ENCODE assay signal across 10 cellular contexts in the genomic region with DNA sequence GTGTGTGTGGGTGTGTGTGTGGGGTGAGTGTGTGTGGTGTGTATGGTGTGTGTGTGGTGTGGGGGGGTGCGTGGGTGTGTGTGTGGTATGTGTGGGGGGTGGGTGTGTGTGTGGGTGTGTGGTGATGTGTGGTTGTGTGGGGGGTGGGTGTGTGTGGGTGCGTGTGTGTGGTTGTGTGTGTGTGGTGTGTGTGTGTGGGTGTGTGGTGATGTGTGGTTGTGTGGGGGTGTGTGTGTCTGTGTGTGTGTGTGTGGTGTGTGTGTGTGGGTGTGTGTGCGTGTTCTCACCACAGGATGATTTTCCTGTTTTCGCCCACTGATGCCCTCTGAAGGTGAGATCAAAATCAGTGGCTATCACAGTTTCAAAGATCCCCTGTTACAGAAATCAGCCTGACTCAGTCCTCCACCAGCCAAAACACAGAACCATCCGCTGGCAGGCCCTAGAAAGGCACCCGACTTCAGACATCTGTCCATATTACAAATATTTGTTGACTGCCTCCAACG. TPM values are rescaled to one million over a fixed set of nuclear protein-coding genes. Genes with fewer than 3 reads are reported as not detected.
DNase-seq lines count a peak whose midpoint lies in the region; ATAC-seq and TF ChIP-seq lines count a peak whose summit lies in the region.
"Had no signal": no experiment of that assay in that cellular context is flagged by ENCODE, and none has a peak within 500 bp of the region (broad histone marks: within the 10 kb centered on the region; RNA-seq: fewer than 3 reads in every experiment).

No MANE protein-coding gene starts in this region.

- no peaks in the 10 kb centered on the region for H3K9me3 Mint-ChIP-seq in activated T-cell treated with anti-CD3 and anti-CD28 coated beads, Interleukin-2, amount 50 U/mL, for 4 hours

- H3K9me3 ChIP-seq in upper lobe of right lung, result no peaks in the 10 kb centered on the region
- H3K9me3 ChIP-seq in BE2C, result no peaks in the 10 kb centered on the region

- no peak overlapping the region for H3K27ac ChIP-seq in upper lobe of right lung
- H3K27ac ChIP-seq: brain microvascular endothelial cell had no signal

- H3K4me3 ChIP-seq in fibroblast of mammary gland (ENCODE audit: control insufficient read depth, low read depth, low read length), result no peak overlapping the region
- H3K4me3 ChIP-seq in upper lobe of right lung, result no peak overlapping the region
- H3K4me3 ChIP-seq in BE2C (ENCODE audit: low read depth, low read length), result no peak overlapping the region

- peak; percentile 5 for DNase-seq in stimulated activated CD4-positive, alpha-beta T cell treated with anti-CD3 and anti-CD28 coated beads, Interleukin-12 subunit alpha, Interleukin-12 subunit beta, amount 100 ng/mL, for 4 hours
- no peak for DNase-seq in stimulated activated CD4-positive, alpha-beta T cell treated with anti-CD3 and anti-CD28 coated beads, Interleukin-1b, Interleukin-23, amount 100 ng/mL, for 48 hours
- DNase-seq in activated T-cell treated with anti-CD3 and anti-CD28 coated beads, Interleukin-2, amount 50 U/mL, for 4 hours, result no peak
- DNase-seq in fibroblast of mammary gland (ENCODE audit: low read depth) (peak; percentile 7), upper lobe of right lung (no peak), 8988T (no peak), BE2C (no peak)
- DNase-seq: brain microvascular endothelial cell, NCI-H82 had no signal

- H3K27me3 Mint-ChIP-seq in activated T-cell treated with anti-CD3 and anti-CD28 coated beads, Interleukin-2, amount 50 U/mL, for 4 hours (ENCODE audit: low read depth), result no peaks in the 10 kb centered on the region

- peak; percentile 46 to 66 for ATAC-seq in activated T-cell treated with anti-CD3 and anti-CD28 coated beads, Interleukin-2, amount 50 U/mL, for 4 hours
- ATAC-seq in upper lobe of right lung (peak; percentile 8), HG03565 (IDR thresholded peaks at IDR 0.05; ENCODE audit: unreplicated experiment) (no peak)

- intact Hi-C loops in upper lobe of right lung (cut with DNase I), result no loop called here

- H3K27me3 ChIP-seq in upper lobe of right lung (no peaks in the 10 kb centered on the region), BE2C (no peaks in the 10 kb centered on the region)
- H3K27me3 ChIP-seq: brain microvascular endothelial cell had no signal

- H3K36me3 ChIP-seq in upper lobe of right lung (peaks cover 33% of the 10 kb centered on the region), BE2C (peaks cover 3% of the 10 kb centered on the region; the same call in 1 of the 2 replicates)
- H3K36me3 ChIP-seq: brain microvascular endothelial cell had no signal

- H3K4me1 ChIP-seq in upper lobe of right lung (no peaks in the 10 kb centered on the region), BE2C (no peaks in the 10 kb centered on the region; the same call in 1 of the 2 replicates)

- TF ChIP-seq CTCF in fibroblast of mammary gland (conservative IDR thresholded peaks at IDR 0.05; ENCODE audit: control insufficient read depth, insufficient read depth, low read depth, low read length) (no peak), upper lobe of right lung (IDR thresholded peaks at IDR 0.05) (no peak), BE2C (IDR thresholded peaks at IDR 0.05; ENCODE audit: low read depth, low read length) (no peak)

- peaks cover 4% of the 10 kb centered on the region for H3K36me3 Mint-ChIP-seq in activated T-cell treated with anti-CD3 and anti-CD28 coated beads, Interleukin-2, amount 50 U/mL, for 4 hours (ENCODE audit: insufficient read depth)

- peaks cover 23% of the 10 kb centered on the region for H3K4me1 Mint-ChIP-seq in activated T-cell treated with anti-CD3 and anti-CD28 coated beads, Interleukin-2, amount 50 U/mL, for 4 hours (ENCODE audit: low read depth)

- no peak overlapping the region for H3K4me3 Mint-ChIP-seq in activated T-cell treated with anti-CD3 and anti-CD28 coated beads, Interleukin-2, amount 50 U/mL, for 4 hours

RNA-seq across cellular contexts. Expression of a gene that starts 24.7 kb away (rescaled TPM):
- total RNA-seq in activated T-cell treated with anti-CD3 and anti-CD28 coated beads, Interleukin-2, amount 50 U/mL, for 4 hours, result 10 to 100 TPM; 12.3 to 15.8 (median 14.2) TPM
- 76.4 TPM for total RNA-seq in upper lobe of right lung
- 34.3 TPM for polyA plus RNA-seq in BE2C (2012; ENCODE audit: insufficient read depth, insufficient read length, low read depth)

Comparison
In these comparisons a context has a peak if more than half of its experiments do, and no peak if none do; other contexts are left out.
1. DNase-seq: peak in stimulated activated CD4-positive, alpha-beta T cell treated with anti-CD3 and anti-CD28 coated beads, Interleukin-12 subunit alpha, Interleukin-12 subunit beta, amount 100 ng/mL, for 4 hours (single experiment) and fibroblast of mammary gland (single experiment); none in stimulated activated CD4-positive, alpha-beta T cell treated with anti-CD3 and anti-CD28 coated beads, Interleukin-1b, Interleukin-23, amount 100 ng/mL, for 48 hours (single experiment), activated T-cell treated with anti-CD3 and anti-CD28 coated beads, Interleukin-2, amount 50 U/mL, for 4 hours (single experiment), upper lobe of right lung (single experiment), 8988T (single experiment) and BE2C (single experiment).